1 cellular context compared by ENCODE assay signal in genomic region chr1:204706838-204707509, GRCh38.
TF ChIP-seq lines count a peak whose summit lies in the region.

No MANE protein-coding gene starts in this region.

TF ChIP-seq in neural cell, 6 proteins besides CTCF, POLR2A, EP300 and RAD21:
- TF ChIP-seq REST (IDR thresholded peaks at IDR 0.05; ENCODE audit: borderline replicate concordance) = peak; percentile 68
- TF ChIP-seq SMC3 (conservative IDR thresholded peaks at IDR 0.05; ENCODE audit: poor library complexity) = peak; percentile 56
- peak; percentile 67 for TF ChIP-seq MXI1 (conservative IDR thresholded peaks at IDR 0.05; ENCODE audit: poor library complexity, severe bottlenecking)
- no peak for TF ChIP-seq EZH2 (IDR thresholded peaks at IDR 0.05; ENCODE audit: borderline replicate concordance, insufficient read depth, low read length, poor library complexity, severe bottlenecking)
- peak; percentile 14 for TF ChIP-seq POLR2AphosphoS5 (IDR thresholded peaks at IDR 0.05)
TF ChIP-seq in neural cell: peak in this region for 4.
